ENCODE assay signal across 10 cellular contexts in genomic region chr1:25565188-25565591, GRCh38. TPM values are rescaled to one million over a fixed set of nuclear protein-coding genes. Genes with fewer than 3 reads are reported as not detected.
A peak's percentile ranks its signal among the peaks of the same experiment; 100 is the strongest.
DNase-seq lines count a peak whose midpoint lies in the region; ATAC-seq and TF ChIP-seq lines count a peak whose summit lies in the region.
"Had no signal": no experiment of that assay in that cellular context is flagged by ENCODE, and none has a peak within 500 bp of the region (broad histone marks: within the 10 kb centered on the region; RNA-seq: fewer than 3 reads in every experiment).

No MANE protein-coding gene starts in this region.

- no peak overlapping the region for H3K4me2 ChIP-seq in mesendoderm (ENCODE audit: low read length)

- H3K79me2 ChIP-seq in mesendoderm (ENCODE audit: control insufficient read depth, insufficient read depth, low read length), result no peaks in the 10 kb centered on the region

- peak; percentile 73 for DNase-seq in activated CD4-positive, alpha-beta T cell treated with anti-CD3 and anti-CD28 coated beads for 36 hours
- DNase-seq in activated CD4-positive, alpha-beta T cell treated with anti-CD3 and anti-CD28 coated beads for 1 hour, result no peak
- DNase-seq in mesendoderm, result no peak
- no peak for DNase-seq in foreskin fibroblast
- no peak for DNase-seq in inferior parietal cortex (ENCODE audit: extremely low spot score)
- DNase-seq: NCI-H524 treated with DMSO at 0.1 percent for 48 hours had no signal

- H3K4me3 ChIP-seq in mesendoderm (ENCODE audit: low read length) (no peak overlapping the region), thymus (ENCODE audit: low read length) (no peak overlapping the region), foreskin fibroblast (ENCODE audit: low read depth in 1 of 2, low read length in 2 of 2) (no peak overlapping the region)

- no peak overlapping the region for H3K4ac ChIP-seq in mesendoderm (ENCODE audit: low read depth, low read length)

- H3K4me1 Mint-ChIP-seq in activated CD4-positive, alpha-beta T cell treated with anti-CD3 and anti-CD28 coated beads for 36 hours, result peaks cover 93% of the 10 kb centered on the region
- H3K4me1 Mint-ChIP-seq in activated naive CD4-positive, alpha-beta T cell treated with anti-CD3 and anti-CD28 coated beads, Interleukin-2, amount 50 U/mL, for 24 hours, result peaks cover 90% of the 10 kb centered on the region

- H3K4me3 Mint-ChIP-seq in activated CD4-positive, alpha-beta T cell treated with anti-CD3 and anti-CD28 coated beads for 36 hours, result peak overlapping the region; percentile 59
- peak overlapping the region; percentile 91 for H3K4me3 Mint-ChIP-seq in activated naive CD4-positive, alpha-beta T cell treated with anti-CD3 and anti-CD28 coated beads, Interleukin-2, amount 50 U/mL, for 24 hours

- H2BK15ac ChIP-seq in mesendoderm (replicated peaks; ENCODE audit: low read depth), result no peak overlapping the region

- CTCF ChIA-PET in activated CD4-positive, alpha-beta T cell treated with anti-CD3 and anti-CD28 coated beads for 36 hours (lab: Charles Lee), result interaction anchor here (0.6 to 2.3 kb wide), 15 partner anchors 7 to 244 kb away, joined by 3 to 17 read pairs (median 4); no protein-coding TSS in a partner anchor

- no CpG with 5 or more reads among the region's 8 CpGs for WGBS in mesendoderm (ENCODE audit: extremely low coverage, insufficient coverage, low lambda C conversion rate)
- 40% methylated on average over 8 of the region's 8 CpGs for WGBS in thymus

- POLR2A ChIA-PET in activated CD4-positive, alpha-beta T cell treated with anti-CD3 and anti-CD28 coated beads for 36 hours (lab: Charles Lee), result interaction anchor here (0.6 to 1.9 kb wide), 3 partner anchors 16 to 183 kb away, joined by 3 to 14 read pairs (median 11); partner anchors contain the start of gene LDLRAP1

- no peak overlapping the region for H4K8ac ChIP-seq in mesendoderm (ENCODE audit: low read depth, low read length)

- intact Hi-C loops in activated CD4-positive, alpha-beta T cell treated with anti-CD3 and anti-CD28 coated beads for 36 hours (cut with DNase I, micrococcal nuclease), result loop anchor here in 1 of 2 experiments (2.0 kb wide), 1 partner anchor 232 kb away; no protein-coding TSS in a partner anchor

- H3K4me1 ChIP-seq in mesendoderm (ENCODE audit: control insufficient read depth, low read depth, low read length) (peaks cover 2% of the 10 kb centered on the region), thymus (ENCODE audit: control insufficient read depth, insufficient read depth, low read length) (peaks cover 41% of the 10 kb centered on the region)

- ATAC-seq in activated CD4-positive, alpha-beta T cell treated with anti-CD3 and anti-CD28 coated beads for 36 hours, result peak; percentile 48
- ATAC-seq in HG03175 (IDR thresholded peaks at IDR 0.05; ENCODE audit: unreplicated experiment), result no peak

- H2AK5ac ChIP-seq in mesendoderm (ENCODE audit: low read length), result no peak overlapping the region

- peaks cover 7% of the 10 kb centered on the region for H3K36me3 Mint-ChIP-seq in activated CD4-positive, alpha-beta T cell treated with anti-CD3 and anti-CD28 coated beads for 36 hours (ENCODE audit: low read depth)
- H3K36me3 Mint-ChIP-seq in activated naive CD4-positive, alpha-beta T cell treated with anti-CD3 and anti-CD28 coated beads, Interleukin-2, amount 50 U/mL, for 24 hours, result no peaks in the 10 kb centered on the region

- H3K23ac ChIP-seq in mesendoderm (ENCODE audit: low read length), result no peak overlapping the region

- H3K27ac ChIP-seq in mesendoderm (ENCODE audit: low read depth, low read length) (peak overlapping the region; percentile 34), thymus (ENCODE audit: low read depth) (peak overlapping the region; percentile 83)

- H3K36me3 ChIP-seq in mesendoderm (ENCODE audit: control insufficient read depth, insufficient read depth, low read length), result no peaks in the 10 kb centered on the region
- H3K36me3 ChIP-seq in thymus (ENCODE audit: control insufficient read depth, insufficient read depth), result no peaks in the 10 kb centered on the region

- no peak overlapping the region for H3K9ac ChIP-seq in mesendoderm (ENCODE audit: low read length)

- H3K18ac ChIP-seq in mesendoderm (ENCODE audit: low read length), result no peak overlapping the region

- H3K27ac Mint-ChIP-seq in activated CD4-positive, alpha-beta T cell treated with anti-CD3 and anti-CD28 coated beads for 36 hours, result peak overlapping the region; percentile 86
- H3K27ac Mint-ChIP-seq in activated naive CD4-positive, alpha-beta T cell treated with anti-CD3 and anti-CD28 coated beads, Interleukin-2, amount 50 U/mL, for 24 hours, result peak overlapping the region; percentile 91

- TF ChIP-seq CTCF in foreskin fibroblast (IDR thresholded peaks at IDR 0.05; ENCODE audit: low read depth, low read length), result no peak

- H3K27me3 Mint-ChIP-seq in activated CD4-positive, alpha-beta T cell treated with anti-CD3 and anti-CD28 coated beads for 36 hours, result no peaks in the 10 kb centered on the region
- no peaks in the 10 kb centered on the region for H3K27me3 Mint-ChIP-seq in activated naive CD4-positive, alpha-beta T cell treated with anti-CD3 and anti-CD28 coated beads, Interleukin-2, amount 50 U/mL, for 24 hours
- H3K27me3 Mint-ChIP-seq: IgD-negative memory B cell had no signal

- H3K9me3 ChIP-seq in thymus (ENCODE audit: control insufficient read depth), result no peaks in the 10 kb centered on the region

- no peak overlapping the region for H2BK120ac ChIP-seq in mesendoderm (ENCODE audit: low read depth, low read length)

- no peaks in the 10 kb centered on the region for H3K27me3 ChIP-seq in mesendoderm (ENCODE audit: insufficient read depth, low read length, poor library complexity)
- no peaks in the 10 kb centered on the region for H3K27me3 ChIP-seq in thymus (ENCODE audit: control insufficient read depth, insufficient read depth)

- H2BK5ac ChIP-seq in mesendoderm (ENCODE audit: low read length), result no peak overlapping the region

- no peaks in the 10 kb centered on the region for H3K79me1 ChIP-seq in mesendoderm (ENCODE audit: low read length)

- H4K5ac ChIP-seq in mesendoderm (ENCODE audit: low read length), result no peak overlapping the region

- H3K56ac ChIP-seq in mesendoderm (ENCODE audit: low read length), result no peak overlapping the region

- H3K9me3 Mint-ChIP-seq in activated CD4-positive, alpha-beta T cell treated with anti-CD3 and anti-CD28 coated beads for 36 hours (ENCODE audit: low read depth), result no peaks in the 10 kb centered on the region
- H3K9me3 Mint-ChIP-seq in activated naive CD4-positive, alpha-beta T cell treated with anti-CD3 and anti-CD28 coated beads, Interleukin-2, amount 50 U/mL, for 24 hours, result no peaks in the 10 kb centered on the region
- H3K9me3 Mint-ChIP-seq: IgD-negative memory B cell had no signal

RNA-seq across cellular contexts. Expression of gene LDLRAP1, which starts 21.8 kb away (rescaled TPM):
- 10 to 100 TPM; 13.0 to 14.6 TPM for total RNA-seq in activated CD4-positive, alpha-beta T cell treated with anti-CD3 and anti-CD28 coated beads for 36 hours
- 11.7 TPM for polyA plus RNA-seq in mesendoderm (2013, experiment 1 of 2)
- 11.7 TPM for polyA plus RNA-seq in mesendoderm (2013, experiment 2 of 2)
- polyA plus RNA-seq in thymus, result 31.6 TPM

RNA-seq across cellular contexts. Expression of gene MAN1C1, which starts 51.4 kb away (rescaled TPM):
- 10 to 100 TPM in 1 of 2 experiments, 1 to 10 TPM in 1; 10.0 to 10.1 TPM for total RNA-seq in activated CD4-positive, alpha-beta T cell treated with anti-CD3 and anti-CD28 coated beads for 36 hours
- 7.7 TPM for polyA plus RNA-seq in mesendoderm (2013, experiment 1 of 2)
- polyA plus RNA-seq in mesendoderm (2013, experiment 2 of 2), result 7.4 TPM
- polyA plus RNA-seq in thymus, result 18.4 TPM
